17 cellular contexts compared by ENCODE assay signal in genomic region chr10:24448351-24449009, GRCh38.
DNase-seq lines count a peak whose midpoint lies in the region; ATAC-seq, FAIRE-seq and TF ChIP-seq lines count a peak whose summit lies in the region.
"Had no signal": no experiment of that assay in that cellular context is flagged by ENCODE, and none has a peak within 500 bp of the region (broad histone marks: within the 10 kb centered on the region; RNA-seq: fewer than 3 reads in every experiment).

No MANE protein-coding gene starts in this region.

- no peak for DNase-seq in H54 (ENCODE audit: insufficient read length, low spot score)
- peak; percentile 17 for DNase-seq in fibroblast of villous mesenchyme (ENCODE audit: low read depth)
- DNase-seq in skeletal muscle cell (ENCODE audit: low read depth) = no peak
- no peak for DNase-seq in ascending aorta (ENCODE audit: low spot score in 2 of 2)
- DNase-seq in vagina (ENCODE audit: extremely low spot score in 2 of 2) = no peak
- DNase-seq in NCI-H526 treated with DMSO at 0.1 percent for 48 hours (lab: John Stamatoyannopoulos, UW) = no peak
- no peak for DNase-seq in posterior vena cava (ENCODE audit: low spot score)
- DNase-seq: activated CD4-positive, alpha-beta T cell treated with anti-CD3 and anti-CD28 coated beads for 48 hours; CD4-positive, CD25-positive, alpha-beta regulatory T cell; GF-D8; H9; mucosa of descending colon; NCI-H2107; retina; T-helper 1 cell had no signal

- H3K4me1 ChIP-seq in ascending aorta = peaks cover 0 to 13% of the 10 kb centered on the region in 2 donors
- H3K4me1 ChIP-seq in vagina = peaks cover 13% of the 10 kb centered on the region

- no peak overlapping the region for H3K4me3 ChIP-seq in fibroblast of villous mesenchyme (ENCODE audit: low read depth, low read length)
- H3K4me3 ChIP-seq in skeletal muscle cell (ENCODE audit: low read depth, low read length) = peak overlapping the region; percentile 2
- H3K4me3 ChIP-seq in ascending aorta = no peak overlapping the region
- H3K4me3 ChIP-seq in vagina = no peak overlapping the region
- H3K4me3 ChIP-seq: mucosa of descending colon had no signal

- H3K9me3 ChIP-seq in ascending aorta (no peaks in the 10 kb centered on the region), vagina (no peaks in the 10 kb centered on the region)
- H3K9me3 ChIP-seq: mucosa of descending colon had no signal

- FAIRE-seq in H54 (lab: Jason Lieb, UNC) = peak; percentile 77
- FAIRE-seq: GM18507 had no signal

- H3K27me3 ChIP-seq in ascending aorta = no peaks in the 10 kb centered on the region
- no peaks in the 10 kb centered on the region for H3K27me3 ChIP-seq in vagina

- intact Hi-C loops in ascending aorta (cut with DNase I) = no loop called here
- intact Hi-C loops in vagina (cut with DNase I) = no loop called here
- intact Hi-C loops in posterior vena cava (cut with DNase I) = no loop called here

- peak; percentile 12; the same call in 2 of the 3 replicates for ATAC-seq in SK-N-SH treated with all-trans-retinoic acid at 6 μM for 48 hours

- TF ChIP-seq POLR2A in H54 (IDR thresholded peaks at IDR 0.05; ENCODE audit: low read depth, low read length) = no peak
- no peak for TF ChIP-seq POLR2A in vagina (IDR thresholded peaks at IDR 0.05)

- H3K27ac ChIP-seq in ascending aorta (peak overlapping the region in 1 of 2 donors; percentile 4), vagina (no peak overlapping the region)

- TF ChIP-seq CTCF in fibroblast of villous mesenchyme (IDR thresholded peaks at IDR 0.05; ENCODE audit: insufficient read depth, low read depth, low read length) (no peak), ascending aorta (IDR thresholded peaks at IDR 0.05) (no peak), vagina (IDR thresholded peaks at IDR 0.05) (no peak)

- no peaks in the 10 kb centered on the region for H3K36me3 ChIP-seq in ascending aorta
- H3K36me3 ChIP-seq in vagina = no peaks in the 10 kb centered on the region

TF ChIP-seq in SK-N-SH treated with all-trans-retinoic acid at 6 μM for 48 hours, 23 proteins besides CTCF, POLR2A, EP300 and RAD21:
- TF ChIP-seq TOX (CRISPR knock-in tag; IDR thresholded peaks at IDR 0.05; ENCODE audit: borderline replicate concordance) (no peak), SNAI2 (CRISPR knock-in tag; IDR thresholded peaks at IDR 0.05) (no peak), POU6F1 (CRISPR knock-in tag; IDR thresholded peaks at IDR 0.05; ENCODE audit: borderline replicate concordance, low read depth) (no peak), ESRRG (CRISPR knock-in tag; IDR thresholded peaks at IDR 0.05) (no peak), PPARA (CRISPR knock-in tag; IDR thresholded peaks at IDR 0.05; ENCODE audit: borderline replicate concordance) (no peak), ZFP30 (CRISPR knock-in tag; IDR thresholded peaks at IDR 0.05) (no peak), ZNF70 (CRISPR knock-in tag; IDR thresholded peaks at IDR 0.05) (no peak), ZNF8 (CRISPR knock-in tag; IDR thresholded peaks at IDR 0.05) (no peak), RARB (CRISPR knock-in tag; IDR thresholded peaks at IDR 0.05) (no peak), GLIS3 (CRISPR knock-in tag; IDR thresholded peaks at IDR 0.05) (no peak), CSRNP3 (CRISPR knock-in tag; IDR thresholded peaks at IDR 0.05) (no peak), ZNF565 (CRISPR knock-in tag; conservative IDR thresholded peaks at IDR 0.05; ENCODE audit: low read depth) (no peak), ARNTL (CRISPR knock-in tag; IDR thresholded peaks at IDR 0.05; ENCODE audit: borderline replicate concordance, low read depth) (no peak), TCF4 (CRISPR knock-in tag; IDR thresholded peaks at IDR 0.05; ENCODE audit: borderline replicate concordance) (no peak), ISL1 (CRISPR knock-in tag; IDR thresholded peaks at IDR 0.05) (no peak)
